Comparison of ENCODE assay signal across 8 cellular contexts in the genomic region with DNA sequence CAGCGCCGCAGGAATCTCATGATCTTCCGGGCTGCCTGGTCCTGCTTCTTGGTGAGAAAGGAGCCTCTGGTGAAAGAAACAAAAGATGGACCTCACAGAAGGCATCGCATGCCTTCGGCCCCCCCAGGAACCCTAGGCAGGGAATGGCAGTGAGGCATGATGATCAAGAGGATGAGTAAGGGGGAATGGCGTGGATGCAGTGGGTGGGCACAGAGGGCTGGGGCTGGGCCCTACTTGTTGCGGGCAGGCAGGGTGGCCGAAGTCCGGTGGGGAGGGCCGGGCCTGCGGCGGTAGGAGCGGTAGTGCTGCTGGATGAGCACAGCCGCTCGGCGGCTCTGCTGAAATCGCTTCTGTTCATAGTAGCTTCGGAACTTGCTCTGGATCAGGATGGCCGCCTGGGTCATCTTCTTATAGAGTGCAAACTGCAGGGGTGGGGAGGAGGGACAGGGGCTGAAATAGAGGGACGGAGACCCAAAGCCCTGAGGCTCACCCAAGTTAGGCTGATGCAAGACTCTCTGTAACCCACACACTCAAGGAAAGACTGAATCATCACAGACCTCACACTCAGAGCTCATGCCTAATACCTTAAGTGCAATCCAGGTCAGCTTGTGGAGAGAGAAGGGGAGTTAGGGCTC. TPM values are rescaled to one million over a fixed set of nuclear protein-coding genes. Genes with fewer than 3 reads are reported as not detected.
A peak's percentile ranks its signal among the peaks of the same experiment; 100 is the strongest.
DNase-seq lines count a peak whose midpoint lies in the region; ATAC-seq and TF ChIP-seq lines count a peak whose summit lies in the region.

No MANE protein-coding gene starts in this region.

- H3K27ac Mint-ChIP-seq in CD4-positive, alpha-beta T cell: no peak overlapping the region

- intact Hi-C loops in CD4-positive, alpha-beta T cell (cut with DNase I, micrococcal nuclease): loop anchor here (1.0 to 10.0 kb wide), 5 partner anchors 28 to 604 kb away; partner anchors contain the start of genes CHRNE (in 1 of the 2), INCA1 (in 1 of the 2), KIF1C (in 1 of the 2) and PSMB6 (in 1 of the 2)
- intact Hi-C loops in ascending aorta (cut with DNase I): loop anchor here (1.0 to 5.0 kb wide), 2 partner anchors 60 to 827 kb away; partner anchors contain the start of genes CYB5D2 and ZZEF1

- no peak for TF ChIP-seq CTCF in CD4-positive, alpha-beta T cell (IDR thresholded peaks at IDR 0.05)
- no peak for TF ChIP-seq CTCF in LNCaP clone FGC (IDR thresholded peaks at IDR 0.05; ENCODE audit: control insufficient read depth, extremely low read depth, insufficient read depth)
- no peak for TF ChIP-seq CTCF in ascending aorta (IDR thresholded peaks at IDR 0.05)

- no peaks in the 10 kb centered on the region for H3K27me3 ChIP-seq in CD4-positive, alpha-beta T cell (ENCODE audit: control insufficient read depth, insufficient read depth, low read length)
- no peaks in the 10 kb centered on the region for H3K27me3 ChIP-seq in ascending aorta

- H3K27me3 Mint-ChIP-seq in CD4-positive, alpha-beta T cell: no peaks in the 10 kb centered on the region

- H3K9me3 Mint-ChIP-seq in CD4-positive, alpha-beta T cell: no peaks in the 10 kb centered on the region

- H3K36me3 ChIP-seq in ascending aorta: peaks cover 18 to 39% of the 10 kb centered on the region in 2 donors

- no peak for ATAC-seq in CD4-positive, alpha-beta T cell (ENCODE audit: poor library complexity)
- ATAC-seq in GM19397 (IDR thresholded peaks at IDR 0.05; ENCODE audit: unreplicated experiment): no peak

- peaks cover 9 to 25% of the 10 kb centered on the region in 2 donors for H3K4me1 ChIP-seq in ascending aorta

- POLR2A ChIA-PET in CD4-positive, alpha-beta T cell (lab: Charles Lee): interaction anchor here (2.5 to 9.8 kb wide), 10 partner anchors 11 to 80 kb away, joined by 8 to 350 read pairs (median 33); partner anchors contain the start of genes C17orf107, CAMTA2, CHRNE and ENO3

- H3K36me3 Mint-ChIP-seq in CD4-positive, alpha-beta T cell (ENCODE audit: low read depth): peaks cover 43% of the 10 kb centered on the region

- H3K4me1 Mint-ChIP-seq in CD4-positive, alpha-beta T cell (ENCODE audit: low read depth): peaks cover 13% of the 10 kb centered on the region

- no peaks in the 10 kb centered on the region for H3K9me3 ChIP-seq in CD4-positive, alpha-beta T cell (ENCODE audit: control insufficient read depth, low read length)
- H3K9me3 ChIP-seq in ascending aorta: no peaks in the 10 kb centered on the region

- H3K4me3 ChIP-seq in LNCaP clone FGC (ENCODE audit: low read depth, low read length): peak overlapping the region; percentile 80
- peak overlapping the region in 1 of 2 donors; percentile 77 for H3K4me3 ChIP-seq in ascending aorta

- DNase-seq in CD4-positive, alpha-beta T cell: no peak
- no peak for DNase-seq in LNCaP clone FGC (ENCODE audit: low read depth)
- DNase-seq in ascending aorta (ENCODE audit: low spot score in 2 of 2): no peak
- DNase-seq in kidney tubule cell (ENCODE audit: low spot score): peak; percentile 88
- DNase-seq in superior temporal gyrus (ENCODE audit: extremely low spot score): no peak
- DNase-seq in RPMI8226: no peak

- H3K27ac ChIP-seq in CD4-positive, alpha-beta T cell (ENCODE audit: low read depth, low read length): peak overlapping the region; percentile 87
- H3K27ac ChIP-seq in ascending aorta: peak overlapping the region; percentile 94
- H3K27ac ChIP-seq in temporal lobe (ENCODE audit: low read depth, low read length): peak overlapping the region; percentile 97

- peak overlapping the region; percentile 78 for H3K4me3 Mint-ChIP-seq in CD4-positive, alpha-beta T cell

- CTCF ChIA-PET in CD4-positive, alpha-beta T cell (lab: Charles Lee): interaction anchor here (1.6 to 3.3 kb wide), 6 partner anchors 18 to 66 kb away, joined by 4 to 21 read pairs (median 10); partner anchors contain the start of genes CAMTA2, CHRNE, PFN1 and RNF167

RNA-seq across cellular contexts. Expression of gene SPAG7, which starts 1.4 kb away (rescaled TPM):
- 10 to 100 TPM; 30.2 to 30.9 TPM for total RNA-seq in CD4-positive, alpha-beta T cell
- total RNA-seq in ascending aorta (4.9 TPM), temporal lobe (34.4 TPM)

RNA-seq across cellular contexts. Expression of gene ENO3, which starts 18.1 kb away (rescaled TPM):
- 10 to 100 TPM; 17.2 to 20.5 TPM for total RNA-seq in CD4-positive, alpha-beta T cell
- total RNA-seq in ascending aorta: not detected
- 0.74 TPM for total RNA-seq in temporal lobe

RNA-seq across cellular contexts. Expression of gene CAMTA2, which starts 18.4 kb away (rescaled TPM):
- total RNA-seq in CD4-positive, alpha-beta T cell: 10 to 100 TPM; 41.6 to 51.3 TPM
- 72.1 TPM for total RNA-seq in ascending aorta
- total RNA-seq in temporal lobe: 13.5 TPM

RNA-seq across cellular contexts. Expression of gene PFN1, which starts 20.7 kb away (rescaled TPM):
- total RNA-seq in CD4-positive, alpha-beta T cell: 100 to 1,000 TPM; 349 to 362 TPM
- total RNA-seq in ascending aorta: 1,046 TPM
- total RNA-seq in temporal lobe: 69.3 TPM

RNA-seq across cellular contexts. Expression of gene INCA1, which starts 28.3 kb away (rescaled TPM):
- under 1 TPM in 1 of 2 experiments, not detected in 1; 0.19 TPM for total RNA-seq in CD4-positive, alpha-beta T cell
- total RNA-seq in ascending aorta (not detected), temporal lobe (0.25 TPM)

Comparison
In these comparisons a context has a peak if more than half of its experiments do, and no peak if none do; other contexts are left out.
1. RNA of gene ENO3, which starts 18.1 kb away (total RNA-seq): 17.2 to 20.5 TPM in CD4-positive, alpha-beta T cell; 0.74 TPM in temporal lobe (single experiment) and not detected in ascending aorta (single experiment); every median in the first group is over 10 times any median in the second.
2. Peak in every context shown above with its lines, with median percentiles within 50 percentile points of each other: H3K27ac ChIP-seq.